Comparison of ENCODE assay signal across 9 cellular contexts in the genomic region with DNA sequence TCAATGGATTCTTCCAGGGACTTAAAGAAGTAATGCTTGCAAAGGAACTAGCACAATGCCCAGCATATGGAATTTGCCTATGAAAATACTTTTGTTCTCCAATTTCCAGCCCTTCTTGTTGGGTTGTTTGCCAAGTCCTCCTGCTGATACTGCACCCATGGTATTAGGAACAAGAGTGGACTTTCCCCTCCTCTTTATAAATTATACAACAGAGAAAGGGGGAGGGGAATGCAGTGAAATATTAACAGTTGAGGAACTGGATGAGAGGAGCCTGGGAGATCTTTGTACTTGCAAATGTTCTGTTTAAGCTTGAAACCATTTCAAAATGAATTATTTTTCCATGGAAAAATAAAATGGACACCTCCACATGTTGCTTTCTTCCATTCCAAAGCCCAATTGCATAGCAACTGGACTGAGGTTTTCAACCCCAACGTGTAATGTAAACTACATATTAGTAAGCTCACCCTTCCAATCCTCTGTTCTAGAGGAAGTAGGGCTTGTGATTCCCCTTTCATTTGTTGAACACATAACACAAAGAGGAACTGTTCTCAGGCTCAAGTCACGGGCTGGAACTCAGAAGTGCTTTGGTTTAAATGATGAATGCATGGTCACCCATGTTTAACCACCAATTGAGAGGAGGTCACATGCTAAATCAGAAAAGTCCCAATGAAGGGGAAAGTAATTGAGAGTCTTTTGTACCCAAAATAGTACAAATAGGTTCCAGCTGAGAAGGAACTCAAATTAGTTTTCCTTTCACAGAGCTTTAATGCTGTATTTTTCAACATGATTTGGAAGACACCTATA.
DNase-seq lines count a peak whose midpoint lies in the region; ATAC-seq and TF ChIP-seq lines count a peak whose summit lies in the region.
"Had no signal": no experiment of that assay in that cellular context is flagged by ENCODE, and none has a peak within 500 bp of the region (broad histone marks: within the 10 kb centered on the region; RNA-seq: fewer than 3 reads in every experiment).

No MANE protein-coding gene starts in this region.

- peak; percentile 87 for ATAC-seq in GM18519 (IDR thresholded peaks at IDR 0.05; ENCODE audit: low FRiP score, unreplicated experiment)
- peak; percentile 80 for ATAC-seq in HG02610 (IDR thresholded peaks at IDR 0.05; ENCODE audit: unreplicated experiment)
- no peak for ATAC-seq in SK-N-SH treated with all-trans-retinoic acid at 6 μM for 48 hours

- DNase-seq in MV-4-11 (lab: John Stamatoyannopoulos, UW) (peak; percentile 96), medulla oblongata (ENCODE audit: extremely low spot score) (peak; percentile 89), 8988T (no peak), NCI-H510A (lab: John Stamatoyannopoulos, UW) (no peak)
- no peak for DNase-seq in activated CD4-positive, alpha-beta T cell treated with anti-CD3 and anti-CD28 coated beads, Interleukin-2, amount 50 U/mL, for 1 hour
- DNase-seq: stimulated activated CD4-positive, alpha-beta T cell treated with anti-CD3 and anti-CD28 coated beads, Interleukin-2, amount 100 ng/mL, for 24 hours had no signal

TF ChIP-seq in SK-N-SH treated with all-trans-retinoic acid at 6 μM for 48 hours, 23 proteins besides CTCF, POLR2A, EP300 and RAD21:
- TF ChIP-seq, protein P1, sequence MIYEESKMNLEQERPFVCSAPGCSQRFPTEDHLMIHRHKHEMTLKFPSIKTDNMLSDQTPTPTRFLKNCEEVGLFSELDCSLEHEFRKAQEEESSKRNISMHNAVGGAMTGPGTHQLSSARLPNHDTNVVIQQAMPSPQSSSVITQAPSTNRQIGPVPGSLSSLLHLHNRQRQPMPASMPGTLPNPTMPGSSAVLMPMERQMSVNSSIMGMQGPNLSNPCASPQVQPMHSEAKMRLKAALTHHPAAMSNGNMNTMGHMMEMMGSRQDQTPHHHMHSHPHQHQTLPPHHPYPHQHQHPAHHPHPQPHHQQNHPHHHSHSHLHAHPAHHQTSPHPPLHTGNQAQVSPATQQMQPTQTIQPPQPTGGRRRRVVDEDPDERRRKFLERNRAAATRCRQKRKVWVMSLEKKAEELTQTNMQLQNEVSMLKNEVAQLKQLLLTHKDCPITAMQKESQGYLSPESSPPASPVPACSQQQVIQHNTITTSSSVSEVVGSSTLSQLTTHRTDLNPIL (CRISPR knock-in tag; IDR thresholded peaks at IDR 0.05; ENCODE audit: low read depth), result no peak

Comparison
In these comparisons a context has a peak if more than half of its experiments do, and no peak if none do; other contexts are left out.
1. DNase-seq: peak in MV-4-11 (single experiment) and medulla oblongata (single experiment); none in 8988T (single experiment), activated CD4-positive, alpha-beta T cell treated with anti-CD3 and anti-CD28 coated beads, Interleukin-2, amount 50 U/mL, for 1 hour (single experiment) and NCI-H510A (single experiment).